Comparison of ENCODE assay signal across 25 cellular contexts in genomic region chr21:38032402-38032801, GRCh38.
"Had no signal": no experiment of that assay in that cellular context is flagged by ENCODE, and none has a peak within 500 bp of the region (broad histone marks: within the 10 kb centered on the region; RNA-seq: fewer than 3 reads in every experiment).

No MANE protein-coding gene starts in this region.

- ATAC-seq: activated CD8-positive, alpha-beta memory T cell treated with anti-CD3 and anti-CD28 coated beads, Interleukin-2, amount 10 ng/mL, durations not matched to agents 7 days and 5 days; activated CD8-positive, alpha-beta T cell treated with anti-CD3 and anti-CD28 coated beads for 36 hours; activated T-cell treated with anti-CD3 and anti-CD28 coated beads, Interleukin-2, amount 50 U/mL, for 72 hours; foreskin keratinocyte; heart right ventricle; left lung; natural killer cell; stimulated activated memory B cell treated with anti-CD40 and anti-IgM and Interleukin-4, amounts not matched to agents 10 μg/mL and 1 μg/mL and 100 μg/mL, for 72 hours; stimulated activated naive CD8-positive, alpha-beta T cell treated with anti-CD3 and anti-CD28 coated beads, Interleukin-15, amount 100 ng/mL, for 72 hours had no signal

- H3K27me3 Mint-ChIP-seq: activated CD8-positive, alpha-beta memory T cell treated with anti-CD3 and anti-CD28 coated beads, Interleukin-2, amount 10 ng/mL, durations not matched to agents 7 days and 5 days; stimulated activated memory B cell treated with anti-CD40 and anti-IgM and Interleukin-4, amounts not matched to agents 10 μg/mL and 1 μg/mL and 100 μg/mL, for 72 hours had no signal

- DNase-seq: activated B cell treated with CpG ODN at 0.5 μM for 24 hours; activated CD4-positive, alpha-beta T cell treated with anti-CD3 and anti-CD28 coated beads, Interleukin-2, amount 50 U/mL, for 1 hour; activated CD8-positive, alpha-beta memory T cell treated with anti-CD3 and anti-CD28 coated beads, Interleukin-2, amount 10 ng/mL, durations not matched to agents 7 days and 5 days; activated CD8-positive, alpha-beta T cell treated with anti-CD3 and anti-CD28 coated beads for 36 hours; activated naive CD4-positive, alpha-beta T cell; activated T-cell treated with anti-CD3 and anti-CD28 coated beads, Interleukin-2, amount 50 U/mL, for 72 hours; anterior cingulate cortex; foreskin keratinocyte; heart right ventricle; left lung; lower lobe of right lung; mesendoderm; natural killer cell; occipital lobe; stimulated activated CD4-positive, alpha-beta T cell treated with anti-CD3 and anti-CD28 coated beads, Interleukin-1b, Interleukin-23, amount 100 ng/mL, for 48 hours; stimulated activated CD4-positive, alpha-beta T cell treated with anti-CD3 and anti-CD28 coated beads, Interleukin-4, amount 100 ng/mL, for 4 hours; stimulated activated CD8-positive, alpha-beta memory T cell treated with anti-CD3 and anti-CD28 coated beads, Interleukin-4, amount 100 ng/mL, for 48 hours; stimulated activated naive CD8-positive, alpha-beta T cell treated with anti-CD3 and anti-CD28 coated beads, Interleukin-15, amount 100 ng/mL, for 72 hours; substantia nigra had no signal

- H3K9me3 Mint-ChIP-seq: activated B cell treated with CpG ODN at 0.5 μM for 24 hours; activated CD8-positive, alpha-beta T cell treated with anti-CD3 and anti-CD28 coated beads for 36 hours; activated T-cell treated with anti-CD3 and anti-CD28 coated beads, Interleukin-2, amount 50 U/mL, for 72 hours; central memory CD8-positive, alpha-beta T cell; dendritic cell treated with granulocyte-macrophage colony-stimulating factor and Interleukin-4, amounts not matched to agents 40 ng/mL and 50 ng/mL, for 4 days; natural killer cell; neural progenitor cell; stimulated activated memory B cell treated with anti-CD40 and anti-IgM and Interleukin-4, amounts not matched to agents 10 μg/mL and 1 μg/mL and 100 μg/mL, for 72 hours; stimulated activated naive CD8-positive, alpha-beta T cell treated with anti-CD3 and anti-CD28 coated beads, Interleukin-15, amount 100 ng/mL, for 72 hours; type B pancreatic cell had no signal

- H3K36me3 Mint-ChIP-seq: activated CD8-positive, alpha-beta memory T cell treated with anti-CD3 and anti-CD28 coated beads, Interleukin-2, amount 10 ng/mL, durations not matched to agents 7 days and 5 days; activated naive CD8-positive, alpha-beta T cell; natural killer cell; neural progenitor cell; stimulated activated memory B cell treated with anti-CD40 and anti-IgM and Interleukin-4, amounts not matched to agents 10 μg/mL and 1 μg/mL and 100 μg/mL, for 72 hours; type B pancreatic cell had no signal

- H3K4me1 Mint-ChIP-seq: activated B cell treated with CpG ODN at 0.5 μM for 24 hours; activated CD8-positive, alpha-beta memory T cell treated with anti-CD3 and anti-CD28 coated beads, Interleukin-2, amount 10 ng/mL, durations not matched to agents 7 days and 5 days; central memory CD8-positive, alpha-beta T cell; natural killer cell; neural progenitor cell; stimulated activated memory B cell treated with anti-CD40 and anti-IgM and Interleukin-4, amounts not matched to agents 10 μg/mL and 1 μg/mL and 100 μg/mL, for 72 hours; stimulated activated naive CD8-positive, alpha-beta T cell treated with anti-CD3 and anti-CD28 coated beads, Interleukin-15, amount 100 ng/mL, for 72 hours had no signal

- H3K4me3 Mint-ChIP-seq: activated B cell treated with CpG ODN at 0.5 μM for 24 hours; activated CD8-positive, alpha-beta memory T cell treated with anti-CD3 and anti-CD28 coated beads, Interleukin-2, amount 10 ng/mL, durations not matched to agents 7 days and 5 days; activated CD8-positive, alpha-beta T cell treated with anti-CD3 and anti-CD28 coated beads for 36 hours; activated naive CD8-positive, alpha-beta T cell; activated T-cell treated with anti-CD3 and anti-CD28 coated beads, Interleukin-2, amount 50 U/mL, for 72 hours; central memory CD8-positive, alpha-beta T cell; dendritic cell treated with granulocyte-macrophage colony-stimulating factor and Interleukin-4, amounts not matched to agents 40 ng/mL and 50 ng/mL, for 4 days; natural killer cell; neural progenitor cell; stimulated activated memory B cell treated with anti-CD40 and anti-IgM and Interleukin-4, amounts not matched to agents 10 μg/mL and 1 μg/mL and 100 μg/mL, for 72 hours; stimulated activated naive CD8-positive, alpha-beta T cell treated with anti-CD3 and anti-CD28 coated beads, Interleukin-15, amount 100 ng/mL, for 72 hours; type B pancreatic cell had no signal
